ENCODE assay signal across 8 cellular contexts in genomic region chr1:26697978-26698849, GRCh38. TPM values are rescaled to one million over a fixed set of nuclear protein-coding genes. Genes with fewer than 3 reads are reported as not detected.
DNase-seq lines count a peak whose midpoint lies in the region; ATAC-seq, FAIRE-seq and TF ChIP-seq lines count a peak whose summit lies in the region.

No MANE protein-coding gene starts in this region.

- H3K79me2 ChIP-seq in K562 (ENCODE audit: control insufficient read depth, insufficient read depth, low read length) (peaks cover 98% of the 10 kb centered on the region), hepatocyte (peaks cover 66% of the 10 kb centered on the region)

- FAIRE-seq in K562 (lab: Jason Lieb, UNC), result peak; percentile 88

- H3K4me2 ChIP-seq in K562 (ENCODE audit: insufficient read depth, low read length) (peak overlapping the region; percentile 94), hepatocyte (peak overlapping the region; percentile 83)

- TF ChIP-seq POLR2A in K562 (conservative IDR thresholded peaks at IDR 0.05), result peak; percentile 80

- peak overlapping the region; percentile 88 to 99 for H3K9ac ChIP-seq in K562 (ENCODE audit: insufficient read depth in 1 of 2, low read depth in 2 of 2, low read length in 2 of 2)

- peak; percentile 87 for TF ChIP-seq EP300 in K562 (IDR thresholded peaks at IDR 0.05; ENCODE audit: low read length)

- BruUV-seq in K562 (replicated peaks; lab: Mats Ljungman, UMichigan), result TSS peak; percentile 44

- H3K27ac ChIP-seq in K562 (ENCODE audit: extremely low read depth, low read depth, low read length) (peak overlapping the region; percentile 92), hepatocyte (peak overlapping the region; percentile 93)

- CTCF ChIA-PET in K562 (lab: Yijun Ruan, JAX; ENCODE audit: low intra/inter-chr PET ratio), result interaction anchor here (0.6 kb wide), 1 partner anchor 178 kb away, joined by 6 read pairs; no protein-coding TSS in a partner anchor

- H3K9me3 ChIP-seq in K562 (replicated peaks; ENCODE audit: control insufficient read depth, insufficient read depth, low read depth, low read length) (no peaks in the 10 kb centered on the region), hepatocyte (ENCODE audit: low read depth) (no peaks in the 10 kb centered on the region)

- WGBS in K562 (ENCODE audit: insufficient coverage, low coverage, missing lambda C conversion rate), result 0% methylated on average over 7 of the region's 8 CpGs
- WGBS in hepatocyte (ENCODE audit: low lambda C conversion rate, missing lambda C conversion rate), result under 1% methylated on average over 8 of the region's 8 CpGs

- H3K4me3 ChIP-seq in K562, result peak overlapping the region; percentile 79
- peak overlapping the region; percentile 39 for H3K4me3 ChIP-seq in hepatocyte

- no peaks in the 10 kb centered on the region for H3K9me2 ChIP-seq in hepatocyte (replicated peaks; ENCODE audit: insufficient read depth)

- ATAC-seq in K562 (peak; percentile 58), HG03097 (IDR thresholded peaks at IDR 0.05; ENCODE audit: low FRiP score, unreplicated experiment) (no peak)

- H3K9me1 ChIP-seq in K562 (ENCODE audit: control insufficient read depth, insufficient read depth, low read length), result peaks cover 7% of the 10 kb centered on the region

- TF ChIP-seq CTCF in K562 (IDR thresholded peaks at IDR 0.05 in 2 of 3, conservative IDR thresholded peaks at IDR 0.05 in 1 of 3; ENCODE audit: insufficient read depth in 2 of 3, low read depth in 1 of 3, low read length in 3 of 3), result 0 out of 6 replicates have a peak, but pooled peaks of 1 of the 3 experiments have one; percentile 2
- no peak for TF ChIP-seq CTCF in hepatocyte (IDR thresholded peaks at IDR 0.05; ENCODE audit: poor library complexity)

- peak in 1 of 2 experiments; percentile 38; a peak in 2 of 4 replicates for TF ChIP-seq RAD21 in K562 (CRISPR knock-in tag; conservative IDR thresholded peaks at IDR 0.05 in 1 of 2, IDR thresholded peaks at IDR 0.05 in 1 of 2)

- H3K4me1 ChIP-seq in K562 (replicated peaks in 1 of 2; ENCODE audit: control insufficient read depth in 2 of 2, insufficient read depth in 2 of 2, low read length in 2 of 2) (peaks cover 49 to 60% of the 10 kb centered on the region in 2 experiments), hepatocyte (ENCODE audit: insufficient read depth) (peaks cover 63% of the 10 kb centered on the region)

- in situ Hi-C loops in K562 (cut with MboI), result no loop called here

- DNase-seq in stimulated activated CD4-positive, alpha-beta T cell treated with anti-CD3 and anti-CD28 coated beads, Interleukin-15, amount 100 ng/mL, for 24 hours, result peak; percentile 37
- DNase-seq in stimulated activated CD4-positive, alpha-beta T cell treated with anti-CD3 and anti-CD28 coated beads, Interleukin-12 subunit alpha, Interleukin-12 subunit beta, amount 100 ng/mL, for 4 hours, result no peak
- peak; percentile 58 for DNase-seq in NCI-H1048 (lab: John Stamatoyannopoulos, UW)
- peak; percentile 92 for DNase-seq in SIG-M5 treated with dmso at 0.1 percent for 504 hours (lab: John Stamatoyannopoulos, UW; ENCODE audit: unreplicated experiment)
- DNase-seq in K562 (ENCODE audit: extremely low read depth in 1 of 4, low spot score in 3 of 4), result peak; percentile 45 to 88 (median 69)
- peak; percentile 91 for DNase-seq in hepatocyte (ENCODE audit: low spot score)
- peak; percentile 78 for DNase-seq in retina

- H4K20me1 ChIP-seq in K562 (replicated peaks; ENCODE audit: control insufficient read depth, insufficient read depth, low read length) (peaks cover 52% of the 10 kb centered on the region), hepatocyte (ENCODE audit: insufficient read depth, poor library complexity, severe bottlenecking) (peaks cover 58% of the 10 kb centered on the region)

- POLR2A ChIA-PET in K562 (lab: Yijun Ruan, JAX), result interaction anchor here (0.6 to 23.7 kb wide), 37 partner anchors 9 to 650 kb away, joined by 3 to 301 read pairs (median 5); partner anchors contain the start of genes GPATCH3 and PIGV

- H3K27me3 ChIP-seq in K562 (ENCODE audit: control insufficient read depth in 2 of 2, insufficient read depth in 2 of 2, low read length in 2 of 2), result no peaks in the 10 kb centered on the region
- no peaks in the 10 kb centered on the region for H3K27me3 ChIP-seq in hepatocyte

- H2AFZ ChIP-seq in K562 (ENCODE audit: low read depth, low read length) (no peak overlapping the region), hepatocyte (no peak overlapping the region)

- intact Hi-C loops in K562 (cut with micrococcal nuclease), result loop anchor here (1.0 to 10.0 kb wide), 3 partner anchors 91 to 193 kb away; partner anchors contain the start of gene SFN

- H3K36me3 ChIP-seq in K562 (ENCODE audit: control insufficient read depth, insufficient read depth, low read length) (peaks cover 49% of the 10 kb centered on the region), hepatocyte (replicated peaks; ENCODE audit: insufficient read depth, low read depth) (no peaks in the 10 kb centered on the region)

TF ChIP-seq in K562, 482 proteins besides CTCF, POLR2A, EP300 and RAD21 (continues in another document):
- TF ChIP-seq U2AF1 (optimal IDR thresholded peaks at IDR 0.05; ENCODE audit: low read depth, low read length), result no peak
- TF ChIP-seq STAT5A (IDR thresholded peaks at IDR 0.05; ENCODE audit: borderline replicate concordance, low read length), result peak; percentile 48; the same call in 1 of the 2 replicates
- peak; percentile 50 for TF ChIP-seq HDAC3 (IDR thresholded peaks at IDR 0.05; ENCODE audit: borderline replicate concordance, partially characterized antibody)
- TF ChIP-seq, protein P1, sequence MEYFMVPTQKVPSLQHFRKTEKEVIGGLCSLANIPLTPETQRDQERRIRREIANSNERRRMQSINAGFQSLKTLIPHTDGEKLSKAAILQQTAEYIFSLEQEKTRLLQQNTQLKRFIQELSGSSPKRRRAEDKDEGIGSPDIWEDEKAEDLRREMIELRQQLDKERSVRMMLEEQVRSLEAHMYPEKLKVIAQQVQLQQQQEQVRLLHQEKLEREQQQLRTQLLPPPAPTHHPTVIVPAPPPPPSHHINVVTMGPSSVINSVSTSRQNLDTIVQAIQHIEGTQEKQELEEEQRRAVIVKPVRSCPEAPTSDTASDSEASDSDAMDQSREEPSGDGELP (CRISPR knock-in tag; IDR thresholded peaks at IDR 0.05; ENCODE audit: borderline replicate concordance), result peak; percentile 95
- no peak for TF ChIP-seq MAFG (tag; conservative IDR thresholded peaks at IDR 0.05)
- TF ChIP-seq ELF2 (CRISPR knock-in tag; IDR thresholded peaks at IDR 0.05), result peak; percentile 46; the same call in 1 of the 2 replicates
- TF ChIP-seq SMAD1 (IDR thresholded peaks at IDR 0.05; ENCODE audit: low read depth, low read length, partially characterized antibody), result peak; percentile 80
- TF ChIP-seq SAP30 (IDR thresholded peaks at IDR 0.05; ENCODE audit: borderline replicate concordance, insufficient read depth, low read depth, low read length, poor library complexity, severe bottlenecking), result peak; percentile 78
- TF ChIP-seq, protein P2, sequence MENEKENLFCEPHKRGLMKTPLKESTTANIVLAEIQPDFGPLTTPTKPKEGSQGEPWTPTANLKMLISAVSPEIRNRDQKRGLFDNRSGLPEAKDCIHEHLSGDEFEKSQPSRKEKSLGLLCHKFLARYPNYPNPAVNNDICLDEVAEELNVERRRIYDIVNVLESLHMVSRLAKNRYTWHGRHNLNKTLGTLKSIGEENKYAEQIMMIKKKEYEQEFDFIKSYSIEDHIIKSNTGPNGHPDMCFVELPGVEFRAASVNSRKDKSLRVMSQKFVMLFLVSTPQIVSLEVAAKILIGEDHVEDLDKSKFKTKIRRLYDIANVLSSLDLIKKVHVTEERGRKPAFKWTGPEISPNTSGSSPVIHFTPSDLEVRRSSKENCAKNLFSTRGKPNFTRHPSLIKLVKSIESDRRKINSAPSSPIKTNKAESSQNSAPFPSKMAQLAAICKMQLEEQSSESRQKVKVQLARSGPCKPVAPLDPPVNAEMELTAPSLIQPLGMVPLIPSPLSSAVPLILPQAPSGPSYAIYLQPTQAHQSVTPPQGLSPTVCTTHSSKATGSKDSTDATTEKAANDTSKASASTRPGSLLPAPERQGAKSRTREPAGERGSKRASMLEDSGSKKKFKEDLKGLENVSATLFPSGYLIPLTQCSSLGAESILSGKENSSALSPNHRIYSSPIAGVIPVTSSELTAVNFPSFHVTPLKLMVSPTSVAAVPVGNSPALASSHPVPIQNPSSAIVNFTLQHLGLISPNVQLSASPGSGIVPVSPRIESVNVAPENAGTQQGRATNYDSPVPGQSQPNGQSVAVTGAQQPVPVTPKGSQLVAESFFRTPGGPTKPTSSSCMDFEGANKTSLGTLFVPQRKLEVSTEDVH (IDR thresholded peaks at IDR 0.05; ENCODE audit: low read depth, partially characterized antibody), result peak; percentile 70
- peak in 1 of 2 experiments; percentile 66; a peak in 1 of 3 replicates for TF ChIP-seq CBX3 (IDR thresholded peaks at IDR 0.05; ENCODE audit: borderline replicate concordance in 1 of 2, low read length in 2 of 2)
- 0 out of 2 replicates have a peak, but pooled peaks have one; percentile 35 for TF ChIP-seq GATA2 (CRISPR knock-in tag; IDR thresholded peaks at IDR 0.05)
- peak; percentile 99 for TF ChIP-seq JUN (IDR thresholded peaks at IDR 0.05; ENCODE audit: borderline replicate concordance, low read depth, low read length)
- peak; percentile 97 for TF ChIP-seq JUN (CRISPR knock-in tag; IDR thresholded peaks at IDR 0.05; ENCODE audit: borderline replicate concordance)
- no peak for TF ChIP-seq ZNF436 (CRISPR knock-in tag; IDR thresholded peaks at IDR 0.05)

RNA-seq across cellular contexts. Expression of gene ARID1A, which starts 2.4 kb away (rescaled TPM):
- total RNA-seq in K562 (2011; cell fraction: chromatin; rRNA removed; ENCODE audit: low replicate concordance), result 233 and 329 TPM in 2 replicates
- 114 and 132 TPM in 2 replicates for total RNA-seq in K562 (2011; cell fraction: nucleolus; rRNA removed)
- total RNA-seq in K562 (2011; cell fraction: nucleoplasm; rRNA removed), result 181 and 229 TPM in 2 replicates
- total RNA-seq in K562 (2014; rRNA removed) (22.1 and 28.9 TPM in 2 replicates), K562 (2014; rRNA removed; fragmentation: Illumina TruSeq; extraction: Trizol) (23.9 and 24.6 TPM in 2 replicates), K562 (2015; rRNA removed; fragmentation: Illumina TruSeq; extraction: Trizol) (22.5 and 25.3 TPM in 2 replicates), K562 (2021) (74.6 and 88.3 TPM in 2 replicates), hepatocyte (32.3 and 35.8 TPM in 2 replicates)
- polyA plus RNA-seq in K562 (2011; rRNA removed) (12.9 and 27.1 TPM in 2 replicates), K562 (2014; fragmentation: Illumina TruSeq; extraction: Trizol) (70.1 and 79.0 TPM in 2 replicates), K562 (2014; fragmentation: Nextera tagmentation; extraction: Ambion mirVana) (10 to 100 TPM in 1 of 2 experiments, 1 to 10 TPM in 1; 8.3 to 20.2 TPM), K562 (2014; rRNA removed) (38.6 and 38.7 TPM in 2 replicates), hepatocyte (26.6 and 27.9 TPM in 2 replicates)
- 20.1 and 23.5 TPM in 2 replicates for polyA plus RNA-seq in K562 (2011; cell fraction: cytosol; rRNA removed)
- 59.8 and 83.5 TPM in 2 replicates for polyA plus RNA-seq in K562 (2011; cell fraction: nucleus; rRNA removed)
- polyA plus RNA-seq in K562 (2012), result 54.3 and 62.2 TPM in 2 replicates
- polyA minus RNA-seq in K562 (2011; rRNA and poly(A)+ RNA removed), result 35.4 and 49.8 TPM in 2 replicates
- 61.6 and 92.0 TPM in 2 replicates for polyA minus RNA-seq in K562 (2011; cell fraction: cytosol; rRNA and poly(A)+ RNA removed)
- 27.9 and 38.8 TPM in 2 replicates for polyA minus RNA-seq in K562 (2011; cell fraction: nucleus; rRNA and poly(A)+ RNA removed)
